13 cellular contexts compared by ENCODE assay signal in genomic region chr2:127569274-127570065, GRCh38. TPM values are rescaled to one million over a fixed set of nuclear protein-coding genes. Genes with fewer than 3 reads are reported as not detected.
DNase-seq lines count a peak whose midpoint lies in the region; ATAC-seq and TF ChIP-seq lines count a peak whose summit lies in the region.
"Had no signal": no experiment of that assay in that cellular context is flagged by ENCODE, and none has a peak within 500 bp of the region (broad histone marks: within the 10 kb centered on the region; RNA-seq: fewer than 3 reads in every experiment).

No MANE protein-coding gene starts in this region.

- H3K27me3 ChIP-seq in fibroblast of lung (ENCODE audit: control insufficient read depth, insufficient read depth, low read length) (peaks cover 2% of the 10 kb centered on the region), esophagus muscularis mucosa (no peaks in the 10 kb centered on the region)

- no peak overlapping the region for H2AFZ ChIP-seq in fibroblast of lung (ENCODE audit: low read length)

- H4K20me1 ChIP-seq in fibroblast of lung (ENCODE audit: control insufficient read depth, extremely low read depth, insufficient read depth, low read length) = no peaks in the 10 kb centered on the region

- H3K9me3 ChIP-seq in fibroblast of lung (ENCODE audit: control insufficient read depth, insufficient read depth, low read depth, low read length) (no peaks in the 10 kb centered on the region), esophagus muscularis mucosa (no peaks in the 10 kb centered on the region)

- TF ChIP-seq CTCF in AG09319 (IDR thresholded peaks at IDR 0.05; ENCODE audit: low read depth, low read length) (no peak), fibroblast of lung (conservative IDR thresholded peaks at IDR 0.05 in 1 of 2, IDR thresholded peaks at IDR 0.05 in 1 of 2; ENCODE audit: low read depth in 1 of 2, low read length in 2 of 2) (no peak), esophagus muscularis mucosa (IDR thresholded peaks at IDR 0.05) (no peak)

- TF ChIP-seq POLR2A in esophagus muscularis mucosa (IDR thresholded peaks at IDR 0.05; ENCODE audit: low read depth) = no peak

- no peaks in the 10 kb centered on the region for H3K9me3 Mint-ChIP-seq in stimulated activated effector memory CD8-positive, alpha-beta T cell treated with anti-CD3 and anti-CD28 coated beads, Interleukin-12 subunit alpha, Interleukin-12 subunit beta, amount 100 ng/mL, for 72 hours
- H3K9me3 Mint-ChIP-seq: activated CD4-positive, alpha-beta memory T cell treated with anti-CD3 and anti-CD28 coated beads, Interleukin-2, amount 10 ng/mL, durations not matched to agents 7 days and 5 days; CD4-positive, alpha-beta memory T cell had no signal

- H3K9ac ChIP-seq in fibroblast of lung (ENCODE audit: insufficient read depth, low read length) = no peak overlapping the region

- no peak for TF ChIP-seq EP300 in esophagus muscularis mucosa (IDR thresholded peaks at IDR 0.05)

- peak; percentile 38 for DNase-seq in AG09319 (ENCODE audit: extremely low read depth, low read depth)
- peak; percentile 88 for DNase-seq in RPMI7951 (ENCODE audit: low read depth)
- peak; percentile 69 to 83 for DNase-seq in fibroblast of lung (ENCODE audit: low read depth in 2 of 2)
- DNase-seq in occipital lobe (lab: John Stamatoyannopoulos, UW) = peak; percentile 33
- DNase-seq in esophagus muscularis mucosa (ENCODE audit: extremely low spot score) = no peak
- DNase-seq in stimulated activated effector memory CD8-positive, alpha-beta T cell treated with anti-CD3 and anti-CD28 coated beads, Interleukin-12 subunit alpha, Interleukin-12 subunit beta, amount 100 ng/mL, for 72 hours (ENCODE audit: low spot score in 2 of 2) = no peak
- DNase-seq in activated naive CD4-positive, alpha-beta T cell treated with anti-CD3 and anti-CD28 coated beads, Interleukin-2, amount 50 U/mL, for 16 hours = no peak
- DNase-seq: activated CD4-positive, alpha-beta memory T cell treated with anti-CD3 and anti-CD28 coated beads, Interleukin-2, amount 10 ng/mL, durations not matched to agents 7 days and 5 days; CD4-positive, alpha-beta memory T cell; cerebellar nuclear complex; NCI-H2029; SIG-M5 had no signal

- H3K4me3 ChIP-seq in fibroblast of lung (replicated peaks in 1 of 4; ENCODE audit: control extremely low read depth in 1 of 4, insufficient read depth in 1 of 4, low read depth in 3 of 4, low read length in 4 of 4) (no peak overlapping the region), esophagus muscularis mucosa (no peak overlapping the region)

- H3K4me1 ChIP-seq in fibroblast of lung (ENCODE audit: control insufficient read depth, extremely low read depth, insufficient read depth, low read length) = peaks cover 7% of the 10 kb centered on the region
- peaks cover 6 to 20% (median 14%) of the 10 kb centered on the region in 4 donors for H3K4me1 ChIP-seq in esophagus muscularis mucosa

- no peak overlapping the region for H3K27ac Mint-ChIP-seq in stimulated activated effector memory CD8-positive, alpha-beta T cell treated with anti-CD3 and anti-CD28 coated beads, Interleukin-12 subunit alpha, Interleukin-12 subunit beta, amount 100 ng/mL, for 72 hours
- H3K27ac Mint-ChIP-seq: activated CD4-positive, alpha-beta memory T cell treated with anti-CD3 and anti-CD28 coated beads, Interleukin-2, amount 10 ng/mL, durations not matched to agents 7 days and 5 days; CD4-positive, alpha-beta memory T cell had no signal

- H3K4me2 ChIP-seq in fibroblast of lung (ENCODE audit: extremely low read depth, insufficient read depth, low read length) = peak overlapping the region; percentile 23

- ATAC-seq in HG02885 (IDR thresholded peaks at IDR 0.05; ENCODE audit: poor library complexity, unreplicated experiment) = no peak
- ATAC-seq in stimulated activated effector memory CD8-positive, alpha-beta T cell treated with anti-CD3 and anti-CD28 coated beads, Interleukin-12 subunit alpha, Interleukin-12 subunit beta, amount 100 ng/mL, for 72 hours = no peak

- intact Hi-C loops in esophagus muscularis mucosa (cut with DNase I) = no loop called here

- no peak overlapping the region for H3K4me3 Mint-ChIP-seq in stimulated activated effector memory CD8-positive, alpha-beta T cell treated with anti-CD3 and anti-CD28 coated beads, Interleukin-12 subunit alpha, Interleukin-12 subunit beta, amount 100 ng/mL, for 72 hours
- H3K4me3 Mint-ChIP-seq: activated CD4-positive, alpha-beta memory T cell treated with anti-CD3 and anti-CD28 coated beads, Interleukin-2, amount 10 ng/mL, durations not matched to agents 7 days and 5 days; CD4-positive, alpha-beta memory T cell had no signal

- peaks cover under 1% of the 10 kb centered on the region for H3K4me1 Mint-ChIP-seq in stimulated activated effector memory CD8-positive, alpha-beta T cell treated with anti-CD3 and anti-CD28 coated beads, Interleukin-12 subunit alpha, Interleukin-12 subunit beta, amount 100 ng/mL, for 72 hours
- H3K4me1 Mint-ChIP-seq: CD4-positive, alpha-beta memory T cell had no signal

- WGBS in esophagus muscularis mucosa = 74% methylated on average over 10 of the region's 11 CpGs

- H3K36me3 Mint-ChIP-seq in stimulated activated effector memory CD8-positive, alpha-beta T cell treated with anti-CD3 and anti-CD28 coated beads, Interleukin-12 subunit alpha, Interleukin-12 subunit beta, amount 100 ng/mL, for 72 hours = no peaks in the 10 kb centered on the region
- H3K36me3 Mint-ChIP-seq: CD4-positive, alpha-beta memory T cell had no signal

- H3K36me3 ChIP-seq in fibroblast of lung (ENCODE audit: control insufficient read depth, insufficient read depth, low read length) (no peaks in the 10 kb centered on the region), esophagus muscularis mucosa (no peaks in the 10 kb centered on the region)

- no peaks in the 10 kb centered on the region for H3K79me2 ChIP-seq in fibroblast of lung (ENCODE audit: control insufficient read depth, insufficient read depth, low read length)

- no peak overlapping the region for H3K27ac ChIP-seq in fibroblast of lung (ENCODE audit: insufficient read depth, low read length)
- H3K27ac ChIP-seq in esophagus muscularis mucosa (replicated peaks in 1 of 4) = no peak overlapping the region

RNA-seq across cellular contexts. Expression of gene MYO7B, which starts 34.0 kb away (rescaled TPM):
- 11.3 and 12.7 TPM in 2 replicates for total RNA-seq in RPMI7951 (2014; rRNA removed; shearing (Covaris generic))
- total RNA-seq in fibroblast of lung = under 0.01 TPM in 1 of 2 replicates, not detected in the other
- polyA plus RNA-seq in fibroblast of lung = not detected in 2 replicates
- polyA plus RNA-seq in fibroblast of lung (2012) = 0.03 TPM in 1 of 2 replicates, not detected in the other
- not detected in 2 replicates for polyA minus RNA-seq in fibroblast of lung (ENCODE audit: low replicate concordance)
- not detected for total RNA-seq in occipital lobe
- total RNA-seq in esophagus muscularis mucosa = under 1 TPM in 3 of 4 donors, not detected in 1; 0.19 to 0.98 (median 0.33) TPM
- total RNA-seq: CD4-positive, alpha-beta memory T cell had no signal
- polyA plus RNA-seq: CD4-positive, alpha-beta memory T cell had no signal

RNA-seq across cellular contexts. Expression of gene IWS1, which starts 43.2 kb away (rescaled TPM):
- 53.9 and 54.0 TPM in 2 replicates for total RNA-seq in RPMI7951 (2014; rRNA removed; shearing (Covaris generic))
- total RNA-seq in fibroblast of lung = 34.7 and 44.1 TPM in 2 replicates
- 47.4 and 56.0 TPM in 2 replicates for polyA plus RNA-seq in fibroblast of lung
- 36.1 and 37.5 TPM in 2 replicates for polyA plus RNA-seq in fibroblast of lung (2012)
- polyA minus RNA-seq in fibroblast of lung (ENCODE audit: low replicate concordance) = 6.2 and 9.3 TPM in 2 replicates
- 34.5 TPM for total RNA-seq in occipital lobe
- total RNA-seq in esophagus muscularis mucosa = 10 to 100 TPM; 32.6 to 38.1 (median 34.7) TPM

Comparison
In these comparisons a context has a peak if more than half of its experiments do, and no peak if none do; other contexts are left out.
1. DNase-seq: peak in AG09319 (single experiment), RPMI7951 (single experiment), fibroblast of lung (2 of 2) and occipital lobe (single experiment); none in esophagus muscularis mucosa (single experiment), stimulated activated effector memory CD8-positive, alpha-beta T cell treated with anti-CD3 and anti-CD28 coated beads, Interleukin-12 subunit alpha, Interleukin-12 subunit beta, amount 100 ng/mL, for 72 hours (0 of 2) and activated naive CD4-positive, alpha-beta T cell treated with anti-CD3 and anti-CD28 coated beads, Interleukin-2, amount 50 U/mL, for 16 hours (single experiment).